Comparison of ENCODE assay signal across 11 cellular contexts in the genomic region with DNA sequence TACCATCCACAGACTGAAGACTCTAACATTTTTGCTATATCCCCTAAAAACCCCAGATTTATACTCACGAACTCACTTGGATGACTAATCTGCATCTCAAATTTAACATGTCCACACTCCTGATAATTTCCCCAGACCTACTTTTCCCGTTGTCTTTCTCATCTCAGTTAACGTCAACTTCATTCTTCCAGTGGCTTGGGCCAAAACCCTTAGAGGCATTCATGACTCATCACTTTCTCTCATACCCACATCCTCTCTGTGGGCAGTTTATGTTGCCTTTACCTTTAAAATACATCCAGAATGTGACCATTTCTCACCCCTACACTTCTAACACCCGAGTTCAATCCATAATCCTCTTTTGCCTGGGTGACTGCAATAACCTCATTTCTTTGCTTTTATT.
DNase-seq lines count a peak whose midpoint lies in the region; ATAC-seq, FAIRE-seq and TF ChIP-seq lines count a peak whose summit lies in the region.
"Had no signal": no experiment of that assay in that cellular context is flagged by ENCODE, and none has a peak within 500 bp of the region (broad histone marks: within the 10 kb centered on the region; RNA-seq: fewer than 3 reads in every experiment).

No MANE protein-coding gene starts in this region.

- no peaks in the 10 kb centered on the region for H3K27me3 ChIP-seq in bronchial epithelial cell (ENCODE audit: control insufficient read depth, insufficient read depth, low read length)

- ATAC-seq in GM21576 (IDR thresholded peaks at IDR 0.05; ENCODE audit: unreplicated experiment), result peak; percentile 80
- no peak for ATAC-seq in stimulated activated naive CD8-positive, alpha-beta T cell treated with anti-CD3 and anti-CD28 coated beads, Interleukin-15, Interleukin-2, amounts not matched to agents 100 U/mL and 50 U/mL, for 24 hours

- no peaks in the 10 kb centered on the region for H3K36me3 ChIP-seq in bronchial epithelial cell (ENCODE audit: control insufficient read depth, insufficient read depth, low read length)

- H3K4me3 ChIP-seq in AG04449 (ENCODE audit: low read depth, low read length) (no peak overlapping the region), bronchial epithelial cell (ENCODE audit: low read depth, low read length) (no peak overlapping the region)
- H3K4me3 ChIP-seq in Jurkat, Clone E6-1 (ENCODE audit: low read length), result no peak overlapping the region

- DNase-seq in AG04449 (ENCODE audit: low read depth, low spot score) (peak; percentile 80), bronchial epithelial cell (ENCODE audit: low read depth) (peak; percentile 97), amygdala (lab: John Stamatoyannopoulos, UW) (no peak), SHP77 (lab: John Stamatoyannopoulos, UW) (no peak)
- peak; percentile 12 for DNase-seq in Jurkat, Clone E6-1 (ENCODE audit: low read depth, low spot score)
- no peak for DNase-seq in stimulated activated naive CD8-positive, alpha-beta T cell treated with anti-CD3 and anti-CD28 coated beads, Interleukin-15, Interleukin-2, amounts not matched to agents 100 U/mL and 50 U/mL, for 24 hours
- no peak for DNase-seq in activated CD4-positive, alpha-beta T cell treated with anti-CD3 and anti-CD28 coated beads for 48 hours
- DNase-seq: activated B cell treated with CpG ODN at 0.5 μM for 24 hours, DMS79 treated with DMSO at 0.1 percent for 48 hours, naive B cell had no signal

- FAIRE-seq in bronchial epithelial cell (lab: Jason Lieb, UNC), result peak; percentile 55

- POLR2A ChIA-PET in AG04449 (lab: Yijun Ruan, JAX), result no interaction called here

- TF ChIP-seq CTCF in AG04449 (IDR thresholded peaks at IDR 0.05; ENCODE audit: insufficient read depth, low read length, missing control alignments) (no peak), bronchial epithelial cell (IDR thresholded peaks at IDR 0.05; ENCODE audit: insufficient read depth, low read length, severe bottlenecking) (no peak)

- CTCF ChIA-PET in AG04449 (lab: Yijun Ruan, JAX), result no interaction called here

Comparison
In these comparisons a context has a peak if more than half of its experiments do, and no peak if none do; other contexts are left out.
1. DNase-seq: peak in AG04449 (single experiment), Jurkat, Clone E6-1 (single experiment) and bronchial epithelial cell (single experiment); none in amygdala (0 of 56), SHP77 (0 of 2), stimulated activated naive CD8-positive, alpha-beta T cell treated with anti-CD3 and anti-CD28 coated beads, Interleukin-15, Interleukin-2, amounts not matched to agents 100 U/mL and 50 U/mL, for 24 hours (single experiment) and activated CD4-positive, alpha-beta T cell treated with anti-CD3 and anti-CD28 coated beads for 48 hours (single experiment).